In genomic region chr1:26233903-26234643, GRCh38 we compare ENCODE assay signal across 1 cellular context.
A peak's percentile ranks its signal among the peaks of the same experiment; 100 is the strongest.
TF ChIP-seq lines count a peak whose summit lies in the region.

TSS of gene CEP85 (plus strand) at chr1:26234200. CDS start at chr1:26239784, 5,584 bp downstream.

TF ChIP-seq in HepG2, 621 proteins besides CTCF, POLR2A, EP300 and RAD21 (continued from another document and continues in another):
- TF ChIP-seq ZBTB40 (IDR thresholded peaks at IDR 0.05) (no peak), ZBTB40 (CRISPR knock-in tag; IDR thresholded peaks at IDR 0.05) (peak; percentile 79; the same call in 1 of the 2 replicates), SMARCC2 (IDR thresholded peaks at IDR 0.05) (no peak), NFAT5 (CRISPR knock-in tag; IDR thresholded peaks at IDR 0.05) (no peak), ZNF329 (CRISPR knock-in tag; IDR thresholded peaks at IDR 0.05; ENCODE audit: low read depth) (0 out of 2 replicates have a peak, but pooled peaks have one; percentile 54), ZNF17 (CRISPR knock-in tag; IDR thresholded peaks at IDR 0.05) (no peak), ZNF788 (CRISPR knock-in tag; IDR thresholded peaks at IDR 0.05; ENCODE audit: borderline replicate concordance) (peak; percentile 55; the same call in 1 of the 2 replicates), REXO4 (CRISPR knock-in tag; IDR thresholded peaks at IDR 0.05; ENCODE audit: borderline replicate concordance) (no peak), FIP1L1 (IDR thresholded peaks at IDR 0.05; ENCODE audit: borderline replicate concordance, insufficient read depth, low read depth, low read length) (no peak), GFI1 (CRISPR knock-in tag; IDR thresholded peaks at IDR 0.05; ENCODE audit: borderline replicate concordance) (no peak), YEATS2 (CRISPR knock-in tag; IDR thresholded peaks at IDR 0.05; ENCODE audit: borderline replicate concordance) (peak; percentile 78; the same call in 1 of the 2 replicates), NCOA1 (CRISPR knock-in tag; IDR thresholded peaks at IDR 0.05) (no peak; the same call in 1 of the 2 replicates), ZBTB34 (CRISPR knock-in tag; IDR thresholded peaks at IDR 0.05) (peak; percentile 22; the same call in 1 of the 2 replicates), ATF4 (CRISPR knock-in tag; IDR thresholded peaks at IDR 0.05) (no peak), ZFP36L2 (CRISPR knock-in tag; IDR thresholded peaks at IDR 0.05) (no peak), ZNF563 (CRISPR knock-in tag; IDR thresholded peaks at IDR 0.05) (peak; percentile 91; the same call in 1 of the 2 replicates), KMT2B (CRISPR knock-in tag; IDR thresholded peaks at IDR 0.05) (no peak; the same call in 1 of the 2 replicates), HMGA1 (CRISPR knock-in tag; conservative IDR thresholded peaks at IDR 0.05) (no peak), ZNF609 (CRISPR knock-in tag; IDR thresholded peaks at IDR 0.05; ENCODE audit: borderline replicate concordance) (0 out of 2 replicates have a peak, but pooled peaks have one; percentile 15), ZBTB44 (CRISPR knock-in tag; IDR thresholded peaks at IDR 0.05) (no peak), SSRP1 (CRISPR knock-in tag; IDR thresholded peaks at IDR 0.05) (no peak), NR2F6 (IDR thresholded peaks at IDR 0.05) (peak; percentile 14; the same call in 1 of the 2 replicates), NR2F6 (CRISPR knock-in tag; IDR thresholded peaks at IDR 0.05) (peak; percentile 31; the same call in 1 of the 2 replicates), STAG1 (CRISPR knock-in tag; IDR thresholded peaks at IDR 0.05) (peak; percentile 70; the same call in 1 of the 2 replicates), ZNF24 (IDR thresholded peaks at IDR 0.05) (no peak), GLI4 (CRISPR knock-in tag; IDR thresholded peaks at IDR 0.05; ENCODE audit: borderline replicate concordance) (no peak), GPBP1L1 (CRISPR knock-in tag; IDR thresholded peaks at IDR 0.05) (no peak)
